Comparison of ENCODE assay signal across 15 cellular contexts in genomic region chrX:13764284-13764683, GRCh38. TPM values are rescaled to one million over a fixed set of nuclear protein-coding genes. Genes with fewer than 3 reads are reported as not detected.
DNase-seq lines count a peak whose midpoint lies in the region; ATAC-seq and TF ChIP-seq lines count a peak whose summit lies in the region.
"Had no signal": no experiment of that assay in that cellular context is flagged by ENCODE, and none has a peak within 500 bp of the region (broad histone marks: within the 10 kb centered on the region; RNA-seq: fewer than 3 reads in every experiment).

No MANE protein-coding gene starts in this region.

- peak; percentile 61 for ATAC-seq in Right ventricle myocardium superior (ENCODE audit: poor library complexity)
- no peak for ATAC-seq in activated CD8-positive, alpha-beta T cell treated with anti-CD3 and anti-CD28 coated beads for 36 hours
- ATAC-seq: activated CD4-positive, CD25-positive, alpha-beta regulatory T cell treated with anti-CD3 and anti-CD28 coated beads, Interleukin-2, amount 50 U/mL, for 24 hours; effector memory CD8-positive, alpha-beta T cell had no signal

- H3K27me3 Mint-ChIP-seq in dendritic cell treated with granulocyte-macrophage colony-stimulating factor and Interleukin-4, amounts not matched to agents 40 ng/mL and 50 ng/mL, for 4 days: no peaks in the 10 kb centered on the region
- no peaks in the 10 kb centered on the region for H3K27me3 Mint-ChIP-seq in nephron (ENCODE audit: low read depth)
- H3K27me3 Mint-ChIP-seq in activated CD8-positive, alpha-beta T cell treated with anti-CD3 and anti-CD28 coated beads for 36 hours: no peaks in the 10 kb centered on the region
- H3K27me3 Mint-ChIP-seq: effector memory CD8-positive, alpha-beta T cell had no signal

- intact Hi-C loops in Right ventricle myocardium superior (cut with DNase I) (no loop called here), cardiac septum (cut with DNase I) (no loop called here), vagina (cut with DNase I) (no loop called here), colonic mucosa (cut with DNase I) (no loop called here)
- intact Hi-C loops in dendritic cell treated with granulocyte-macrophage colony-stimulating factor and Interleukin-4, amounts not matched to agents 40 ng/mL and 50 ng/mL, for 4 days (cut with micrococcal nuclease): no loop called here
- intact Hi-C loops in activated CD8-positive, alpha-beta T cell treated with anti-CD3 and anti-CD28 coated beads for 36 hours (cut with micrococcal nuclease): no loop called here

- H3K4me3 ChIP-seq in vagina (no peak overlapping the region), colonic mucosa (no peak overlapping the region)
- H3K4me3 ChIP-seq: GM23248 had no signal

- no peaks in the 10 kb centered on the region for H3K27me3 ChIP-seq in vagina
- H3K27me3 ChIP-seq in colonic mucosa: no peaks in the 10 kb centered on the region

- H3K27ac ChIP-seq in vagina (peak overlapping the region; percentile 22), colonic mucosa (no peak overlapping the region)
- H3K27ac ChIP-seq: GM23248 had no signal

- peak overlapping the region; percentile 17 for H3K4me3 Mint-ChIP-seq in dendritic cell treated with granulocyte-macrophage colony-stimulating factor and Interleukin-4, amounts not matched to agents 40 ng/mL and 50 ng/mL, for 4 days
- H3K4me3 Mint-ChIP-seq in nephron: no peak overlapping the region
- no peak overlapping the region for H3K4me3 Mint-ChIP-seq in activated CD8-positive, alpha-beta T cell treated with anti-CD3 and anti-CD28 coated beads for 36 hours
- H3K4me3 Mint-ChIP-seq: effector memory CD8-positive, alpha-beta T cell had no signal

- POLR2A ChIA-PET in activated CD8-positive, alpha-beta T cell treated with anti-CD3 and anti-CD28 coated beads for 36 hours (lab: Charles Lee): no interaction called here

- H3K36me3 ChIP-seq in vagina: peaks cover 0 to 37% of the 10 kb centered on the region in 2 donors
- H3K36me3 ChIP-seq in colonic mucosa: peaks cover 5% of the 10 kb centered on the region

- TF ChIP-seq CTCF in nephron (IDR thresholded peaks at IDR 0.05; ENCODE audit: unreplicated experiment in 3 of 3): no peak
- TF ChIP-seq CTCF in vagina (IDR thresholded peaks at IDR 0.05): no peak
- no peak for TF ChIP-seq CTCF in colonic mucosa (IDR thresholded peaks at IDR 0.05)
- TF ChIP-seq CTCF in activated CD8-positive, alpha-beta T cell treated with anti-CD3 and anti-CD28 coated beads for 36 hours (IDR thresholded peaks at IDR 0.05): no peak

- peaks cover 7% of the 10 kb centered on the region for H3K4me1 ChIP-seq in vagina
- no peaks in the 10 kb centered on the region for H3K4me1 ChIP-seq in colonic mucosa

- DNase-seq in Right ventricle myocardium superior (peak; percentile 38), cardiac septum (ENCODE audit: low spot score) (no peak), vagina (ENCODE audit: extremely low spot score in 2 of 2) (no peak), inferior parietal cortex (ENCODE audit: extremely low spot score) (no peak), colonic mucosa (no peak)
- no peak for DNase-seq in activated CD8-positive, alpha-beta T cell treated with anti-CD3 and anti-CD28 coated beads for 36 hours
- DNase-seq: activated T-cell treated with anti-CD3 and anti-CD28 coated beads for 4 hours; DMS79 treated with DMSO at 0.1 percent for 48 hours; effector memory CD8-positive, alpha-beta T cell; GM23248; left colon; stimulated activated CD4-positive, alpha-beta T cell treated with anti-CD3 and anti-CD28 coated beads, Interleukin-15, amount 100 ng/mL, for 24 hours had no signal

- CTCF ChIA-PET in activated CD8-positive, alpha-beta T cell treated with anti-CD3 and anti-CD28 coated beads for 36 hours (lab: Charles Lee): no interaction called here

- no peaks in the 10 kb centered on the region for H3K9me3 Mint-ChIP-seq in dendritic cell treated with granulocyte-macrophage colony-stimulating factor and Interleukin-4, amounts not matched to agents 40 ng/mL and 50 ng/mL, for 4 days
- peaks cover 5% of the 10 kb centered on the region for H3K9me3 Mint-ChIP-seq in nephron
- no peaks in the 10 kb centered on the region for H3K9me3 Mint-ChIP-seq in activated CD8-positive, alpha-beta T cell treated with anti-CD3 and anti-CD28 coated beads for 36 hours
- H3K9me3 Mint-ChIP-seq: effector memory CD8-positive, alpha-beta T cell had no signal

- H3K4me1 Mint-ChIP-seq in dendritic cell treated with granulocyte-macrophage colony-stimulating factor and Interleukin-4, amounts not matched to agents 40 ng/mL and 50 ng/mL, for 4 days (ENCODE audit: low read depth): peaks cover 41% of the 10 kb centered on the region
- peaks cover 18% of the 10 kb centered on the region for H3K4me1 Mint-ChIP-seq in nephron
- H3K4me1 Mint-ChIP-seq in activated CD8-positive, alpha-beta T cell treated with anti-CD3 and anti-CD28 coated beads for 36 hours (ENCODE audit: low read depth): peaks cover 2% of the 10 kb centered on the region

- no peak for TF ChIP-seq POLR2A in vagina (IDR thresholded peaks at IDR 0.05)

- H3K27ac Mint-ChIP-seq in dendritic cell treated with granulocyte-macrophage colony-stimulating factor and Interleukin-4, amounts not matched to agents 40 ng/mL and 50 ng/mL, for 4 days: no peak overlapping the region
- H3K27ac Mint-ChIP-seq in nephron: peak overlapping the region; percentile 37 to 60 (median 56)
- H3K27ac Mint-ChIP-seq in activated CD8-positive, alpha-beta T cell treated with anti-CD3 and anti-CD28 coated beads for 36 hours: no peak overlapping the region
- H3K27ac Mint-ChIP-seq: effector memory CD8-positive, alpha-beta T cell had no signal

- peaks cover 35% of the 10 kb centered on the region for H3K36me3 Mint-ChIP-seq in dendritic cell treated with granulocyte-macrophage colony-stimulating factor and Interleukin-4, amounts not matched to agents 40 ng/mL and 50 ng/mL, for 4 days (ENCODE audit: low read depth)
- H3K36me3 Mint-ChIP-seq in nephron (ENCODE audit: low read depth): peaks cover 64% of the 10 kb centered on the region
- peaks cover 15% of the 10 kb centered on the region for H3K36me3 Mint-ChIP-seq in activated CD8-positive, alpha-beta T cell treated with anti-CD3 and anti-CD28 coated beads for 36 hours (ENCODE audit: low read depth)

- H3K9me3 ChIP-seq in vagina: no peaks in the 10 kb centered on the region
- no peaks in the 10 kb centered on the region for H3K9me3 ChIP-seq in colonic mucosa

- no peak overlapping the region for H3K9ac ChIP-seq in colonic mucosa (ENCODE audit: low read depth in 2 of 2, low read length in 2 of 2)
- H3K9ac ChIP-seq: GM23248 had no signal

RNA-seq across cellular contexts. Expression of gene OFD1, which starts 29.7 kb away (rescaled TPM):
- total RNA-seq in Right ventricle myocardium superior (7.0 TPM), cardiac septum (12.8 TPM), vagina (49.1 TPM), colonic mucosa (10 to 100 TPM; 29.9 to 35.5 TPM)
- total RNA-seq in activated CD8-positive, alpha-beta T cell treated with anti-CD3 and anti-CD28 coated beads for 36 hours: 10 to 100 TPM; 32.4 to 34.5 TPM

RNA-seq across cellular contexts. Expression of gene TRAPPC2, which starts 29.9 kb away (rescaled TPM):
- 6.8 TPM for total RNA-seq in Right ventricle myocardium superior
- 9.9 TPM for total RNA-seq in cardiac septum
- total RNA-seq in vagina: 14.2 TPM
- total RNA-seq in colonic mucosa: 10 to 100 TPM; 20.4 to 20.9 TPM
- total RNA-seq in activated CD8-positive, alpha-beta T cell treated with anti-CD3 and anti-CD28 coated beads for 36 hours: 10 to 100 TPM; 16.0 to 19.2 TPM

RNA-seq across cellular contexts. Expression of gene GPM6B, which starts 52.6 kb away (rescaled TPM):
- total RNA-seq in Right ventricle myocardium superior: 5.3 TPM
- total RNA-seq in cardiac septum: 2.0 TPM
- total RNA-seq in vagina: 15.7 TPM
- total RNA-seq in colonic mucosa: 1 to 10 TPM; 2.7 to 8.6 TPM
- not detected for total RNA-seq in activated CD8-positive, alpha-beta T cell treated with anti-CD3 and anti-CD28 coated beads for 36 hours

Comparison
In these comparisons a context has a peak if more than half of its experiments do, and no peak if none do; other contexts are left out.
1. H3K27ac Mint-ChIP-seq: peak in nephron (3 of 3); none in dendritic cell treated with granulocyte-macrophage colony-stimulating factor and Interleukin-4, amounts not matched to agents 40 ng/mL and 50 ng/mL, for 4 days (single experiment) and activated CD8-positive, alpha-beta T cell treated with anti-CD3 and anti-CD28 coated beads for 36 hours (single experiment).